In genomic region chr1:229022595-229023350, GRCh38 we compare ENCODE assay signal across 1 cellular context.
TF ChIP-seq lines count a peak whose summit lies in the region.

No MANE protein-coding gene starts in this region.

TF ChIP-seq in HepG2, 621 proteins besides CTCF, POLR2A, EP300 and RAD21 (continued from another document and continues in another):
- peak; percentile 55 for TF ChIP-seq FOXP4 (CRISPR knock-in tag; IDR thresholded peaks at IDR 0.05)
- TF ChIP-seq ZFP91 (CRISPR knock-in tag; IDR thresholded peaks at IDR 0.05; ENCODE audit: borderline replicate concordance), result peak; percentile 39; the same call in 1 of the 2 replicates
- no peak for TF ChIP-seq ZBTB2 (CRISPR knock-in tag; IDR thresholded peaks at IDR 0.05; ENCODE audit: low read depth)
- TF ChIP-seq ZNF552 (CRISPR knock-in tag; IDR thresholded peaks at IDR 0.05; ENCODE audit: borderline replicate concordance), result no peak
- no peak for TF ChIP-seq AGO1 (IDR thresholded peaks at IDR 0.05; ENCODE audit: low read depth, low read length, poor library complexity, severe bottlenecking)
- TF ChIP-seq TBX2 (CRISPR knock-in tag; IDR thresholded peaks at IDR 0.05; ENCODE audit: borderline replicate concordance), result peak; percentile 63
- no peak for TF ChIP-seq ZNF143 (CRISPR knock-in tag; IDR thresholded peaks at IDR 0.05)
- TF ChIP-seq SOX13 (IDR thresholded peaks at IDR 0.05), result peak; percentile 32; the same call in 1 of the 2 replicates
- TF ChIP-seq SOX13 (CRISPR knock-in tag; conservative IDR thresholded peaks at IDR 0.05 in 1 of 2, IDR thresholded peaks at IDR 0.05 in 1 of 2), result peak in 1 of 2 experiments; percentile 90; a peak in 2 of 4 replicates
- peak; percentile 27; the same call in 1 of the 2 replicates for TF ChIP-seq SMAD3 (CRISPR knock-in tag; IDR thresholded peaks at IDR 0.05)
- no peak for TF ChIP-seq KDM5B (CRISPR knock-in tag; IDR thresholded peaks at IDR 0.05; ENCODE audit: borderline replicate concordance)
- TF ChIP-seq HMGXB3 (CRISPR knock-in tag; IDR thresholded peaks at IDR 0.05; ENCODE audit: borderline replicate concordance), result no peak
- TF ChIP-seq CENPBD1 (CRISPR knock-in tag; IDR thresholded peaks at IDR 0.05; ENCODE audit: borderline replicate concordance, low read depth), result no peak
- TF ChIP-seq HDAC6 (IDR thresholded peaks at IDR 0.05; ENCODE audit: low read depth, low read length), result no peak
- TF ChIP-seq FOXK2 (IDR thresholded peaks at IDR 0.05), result no peak
- peak; percentile 33; the same call in 1 of the 2 replicates for TF ChIP-seq KDM2A (CRISPR knock-in tag; IDR thresholded peaks at IDR 0.05; ENCODE audit: borderline replicate concordance, low read depth)
- peak; percentile 6; the same call in 1 of the 2 replicates for TF ChIP-seq SIX4 (CRISPR knock-in tag; IDR thresholded peaks at IDR 0.05)
- TF ChIP-seq ZNF614 (CRISPR knock-in tag; IDR thresholded peaks at IDR 0.05; ENCODE audit: borderline replicate concordance), result 0 out of 2 replicates have a peak, but pooled peaks have one; percentile 51
- no peak for TF ChIP-seq MYNN (CRISPR knock-in tag; IDR thresholded peaks at IDR 0.05; ENCODE audit: low read depth)
- no peak for TF ChIP-seq KLF15 (CRISPR knock-in tag; IDR thresholded peaks at IDR 0.05; ENCODE audit: borderline replicate concordance)
- no peak for TF ChIP-seq XBP1 (CRISPR knock-in tag; IDR thresholded peaks at IDR 0.05)
- TF ChIP-seq SP2 (CRISPR knock-in tag; IDR thresholded peaks at IDR 0.05), result no peak
- peak; percentile 63 for TF ChIP-seq ZMYM4 (CRISPR knock-in tag; IDR thresholded peaks at IDR 0.05)
- TF ChIP-seq NAIF1 (CRISPR knock-in tag; IDR thresholded peaks at IDR 0.05; ENCODE audit: borderline replicate concordance), result no peak
- TF ChIP-seq ATF2 (CRISPR knock-in tag; IDR thresholded peaks at IDR 0.05), result peak; percentile 50
- TF ChIP-seq ZSCAN5A (CRISPR knock-in tag; IDR thresholded peaks at IDR 0.05; ENCODE audit: borderline replicate concordance), result no peak
- TF ChIP-seq REPIN1 (CRISPR knock-in tag; IDR thresholded peaks at IDR 0.05; ENCODE audit: borderline replicate concordance, low read depth), result no peak
- peak; percentile 10; the same call in 1 of the 2 replicates for TF ChIP-seq NR2F2 (IDR thresholded peaks at IDR 0.05; ENCODE audit: borderline replicate concordance, low read depth)
- no peak for TF ChIP-seq ZNF547 (CRISPR knock-in tag; IDR thresholded peaks at IDR 0.05)
- no peak for TF ChIP-seq ZNF17 (CRISPR knock-in tag; IDR thresholded peaks at IDR 0.05)
- no peak for TF ChIP-seq DNMT1 (CRISPR knock-in tag; IDR thresholded peaks at IDR 0.05)
- no peak for TF ChIP-seq CERS6 (CRISPR knock-in tag; IDR thresholded peaks at IDR 0.05)
- no peak for TF ChIP-seq PAX8 (CRISPR knock-in tag; IDR thresholded peaks at IDR 0.05; ENCODE audit: borderline replicate concordance)
- 0 out of 2 replicates have a peak, but pooled peaks have one; percentile 24 for TF ChIP-seq ZNF605 (CRISPR knock-in tag; IDR thresholded peaks at IDR 0.05)
- TF ChIP-seq ZNF431 (CRISPR knock-in tag; IDR thresholded peaks at IDR 0.05; ENCODE audit: borderline replicate concordance, low read depth), result no peak
- peak; percentile 69 for TF ChIP-seq PAXIP1 (CRISPR knock-in tag; conservative IDR thresholded peaks at IDR 0.05)
- no peak for TF ChIP-seq CBX1 (IDR thresholded peaks at IDR 0.05; ENCODE audit: low read depth)
- TF ChIP-seq NBN (conservative IDR thresholded peaks at IDR 0.05), result no peak
- TF ChIP-seq MTA1 (CRISPR knock-in tag; IDR thresholded peaks at IDR 0.05; ENCODE audit: borderline replicate concordance), result peak; percentile 76; the same call in 1 of the 2 replicates
- TF ChIP-seq ZNF451 (CRISPR knock-in tag; IDR thresholded peaks at IDR 0.05), result no peak
- TF ChIP-seq ZHX1 (CRISPR knock-in tag; IDR thresholded peaks at IDR 0.05; ENCODE audit: low read depth), result no peak
